In the genomic region with DNA sequence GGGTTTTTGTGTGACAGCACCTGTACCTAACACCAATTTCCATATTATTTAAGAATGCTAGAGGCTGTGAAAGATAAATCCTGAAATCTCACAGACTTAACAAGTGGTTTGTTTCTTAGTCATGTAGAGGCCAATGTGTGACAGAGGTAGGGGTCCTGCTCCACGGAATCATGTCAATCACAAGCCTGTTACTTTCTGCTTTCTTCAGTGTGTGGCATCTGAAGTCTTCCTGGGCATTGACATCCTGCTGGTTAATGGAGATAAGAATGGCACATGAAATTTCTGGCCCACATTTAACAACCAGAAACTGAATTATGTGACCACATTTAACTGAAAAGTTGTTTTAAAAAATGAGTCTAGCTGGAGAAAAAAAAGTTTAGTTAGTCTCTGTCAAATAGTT, we compare ENCODE assay signal across 33 cellular contexts.
"Had no signal": no experiment of that assay in that cellular context is flagged by ENCODE, and none has a peak within 500 bp of the region (broad histone marks: within the 10 kb centered on the region; RNA-seq: fewer than 3 reads in every experiment).

No MANE protein-coding gene starts in this region.

- H3K4me3 ChIP-seq: ascending aorta, cardiac muscle cell, SJSA1 had no signal

- H3K27ac Mint-ChIP-seq: activated CD4-positive, alpha-beta T cell treated with anti-CD3 and anti-CD28 coated beads, Interleukin-2, amount 10 ng/mL, durations not matched to agents 24 days and 14 days; activated CD8-positive, alpha-beta T cell treated with anti-CD3 and anti-CD28 coated beads for 36 hours; activated naive CD4-positive, alpha-beta T cell treated with anti-CD3 and anti-CD28 coated beads, Interleukin-2, amount 50 U/mL, for 24 hours; activated naive CD8-positive, alpha-beta T cell treated with anti-CD3 and anti-CD28 coated beads, Interleukin-2, amount 10 ng/mL, durations not matched to agents 7 days and 5 days; activated T-cell treated with anti-CD3 and anti-CD28 coated beads, Interleukin-2, amount 50 U/mL, for 72 hours; activated T-helper 2 cell treated with anti-CD3 and anti-CD28 coated beads, Interferon-gamma antibody, Interleukin-2, Interleukin-4, amounts not matched to agents 10 μg/mL and 5 μg/mL and 100 μg/mL, durations not matched to agents 14 hours and 24 hours and 36 hours; T-helper 1 cell treated with Interleukin-12 subunit alpha and Interleukin-12 subunit beta and Interleukin-4 antibody, amounts not matched to agents 30 μg/mL and 1 μg/mL, for 36 hours; T-helper 2 cell treated with Interferon-gamma antibody and Interleukin-4, amounts not matched to agents 5 μg/mL and 100 μg/mL, for 36 hours had no signal

- H3K27me3 ChIP-seq: ascending aorta, cardiac muscle cell, SJSA1 had no signal

- H3K4me2 ChIP-seq: SK-N-SH had no signal

- H3K36me3 ChIP-seq: ascending aorta, cardiac muscle cell, SJSA1 had no signal

- H3K9me3 ChIP-seq: ascending aorta, SJSA1, SK-N-SH had no signal

- H3K9ac ChIP-seq: SK-N-SH had no signal

- H3K27ac ChIP-seq: ascending aorta, cardiac muscle cell, SJSA1 had no signal

- ATAC-seq: activated CD8-positive, alpha-beta T cell treated with anti-CD3 and anti-CD28 coated beads for 36 hours; activated T-cell treated with anti-CD3 and anti-CD28 coated beads, Interleukin-2, amount 50 U/mL, for 72 hours; Panc1 had no signal

- H3K27me3 Mint-ChIP-seq: activated CD8-positive, alpha-beta T cell treated with anti-CD3 and anti-CD28 coated beads for 36 hours; activated naive CD4-positive, alpha-beta T cell treated with anti-CD3 and anti-CD28 coated beads, Interleukin-2, amount 50 U/mL, for 24 hours; activated naive CD8-positive, alpha-beta T cell treated with anti-CD3 and anti-CD28 coated beads, Interleukin-2, amount 10 ng/mL, durations not matched to agents 7 days and 5 days; central memory CD8-positive, alpha-beta T cell had no signal

- DNase-seq: activated CD4-positive, alpha-beta T cell treated with anti-CD3 and anti-CD28 coated beads, Interleukin-2, amount 10 ng/mL, durations not matched to agents 24 days and 14 days; activated CD4-positive, alpha-beta T cell treated with anti-CD3 and anti-CD28 coated beads, Interleukin-2, amount 50 U/mL, for 4 hours; activated CD8-positive, alpha-beta T cell treated with anti-CD3 and anti-CD28 coated beads for 36 hours; activated gamma-delta T cell; activated naive CD4-positive, alpha-beta T cell treated with Interleukin-2 at 50 U/mL for 16 hours; activated naive CD8-positive, alpha-beta T cell treated with anti-CD3 and anti-CD28 coated beads, Interleukin-2, amount 10 ng/mL, durations not matched to agents 7 days and 5 days; activated T-cell treated with anti-CD3 and anti-CD28 coated beads, Interleukin-2, amount 50 U/mL, for 1 hour; activated T-cell treated with anti-CD3 and anti-CD28 coated beads, Interleukin-2, amount 50 U/mL, for 72 hours; amygdala; Kasumi-1; NCI-H1048; NCI-H1105 treated with DMSO at 0.1 percent for 48 hours; NCI-H1436; NCI-H1694; NCI-H1930; NCI-H2081 treated with DMSO at 0.1 percent for 48 hours; NCI-H226; NCI-H446 treated with DMSO at 0.1 percent for 48 hours; NCI-H524; NCI-H69; NCI-H82; RPMI8226; SHP77 treated with DMSO at 0.1 percent for 48 hours; SK-N-SH had no signal

- H3K4me3 Mint-ChIP-seq: activated CD4-positive, alpha-beta T cell treated with anti-CD3 and anti-CD28 coated beads, Interleukin-2, amount 10 ng/mL, durations not matched to agents 24 days and 14 days; activated CD8-positive, alpha-beta T cell treated with anti-CD3 and anti-CD28 coated beads for 36 hours; activated naive CD4-positive, alpha-beta T cell treated with anti-CD3 and anti-CD28 coated beads, Interleukin-2, amount 50 U/mL, for 24 hours; activated naive CD8-positive, alpha-beta T cell treated with anti-CD3 and anti-CD28 coated beads, Interleukin-2, amount 10 ng/mL, durations not matched to agents 7 days and 5 days; activated T-cell treated with anti-CD3 and anti-CD28 coated beads, Interleukin-2, amount 50 U/mL, for 72 hours; central memory CD8-positive, alpha-beta T cell; T-helper 1 cell treated with Interleukin-12 subunit alpha and Interleukin-12 subunit beta and Interleukin-4 antibody, amounts not matched to agents 30 μg/mL and 1 μg/mL, for 36 hours; T-helper 2 cell treated with Interferon-gamma antibody and Interleukin-4, amounts not matched to agents 5 μg/mL and 100 μg/mL, for 36 hours had no signal

- H3K4me1 Mint-ChIP-seq: activated naive CD4-positive, alpha-beta T cell treated with anti-CD3 and anti-CD28 coated beads, Interleukin-2, amount 50 U/mL, for 24 hours; activated naive CD8-positive, alpha-beta T cell treated with anti-CD3 and anti-CD28 coated beads, Interleukin-2, amount 10 ng/mL, durations not matched to agents 7 days and 5 days; central memory CD8-positive, alpha-beta T cell had no signal

- H3K4me1 ChIP-seq: ascending aorta, SJSA1 had no signal

- H3K9me3 Mint-ChIP-seq: activated CD8-positive, alpha-beta T cell treated with anti-CD3 and anti-CD28 coated beads for 36 hours; activated naive CD4-positive, alpha-beta T cell treated with anti-CD3 and anti-CD28 coated beads, Interleukin-2, amount 50 U/mL, for 24 hours; activated T-cell treated with anti-CD3 and anti-CD28 coated beads, Interleukin-2, amount 50 U/mL, for 72 hours; activated T-helper 2 cell treated with anti-CD3 and anti-CD28 coated beads, Interferon-gamma antibody, Interleukin-2, Interleukin-4, amounts not matched to agents 10 μg/mL and 5 μg/mL and 100 μg/mL, durations not matched to agents 14 hours and 24 hours and 36 hours; T-helper 1 cell treated with Interleukin-12 subunit alpha and Interleukin-12 subunit beta and Interleukin-4 antibody, amounts not matched to agents 30 μg/mL and 1 μg/mL, for 36 hours; T-helper 2 cell treated with Interferon-gamma antibody and Interleukin-4, amounts not matched to agents 5 μg/mL and 100 μg/mL, for 36 hours had no signal

- H3K9me2 ChIP-seq: SK-N-SH had no signal

- H3K36me3 Mint-ChIP-seq: activated naive CD4-positive, alpha-beta T cell treated with anti-CD3 and anti-CD28 coated beads, Interleukin-2, amount 50 U/mL, for 24 hours; activated naive CD8-positive, alpha-beta T cell treated with anti-CD3 and anti-CD28 coated beads, Interleukin-2, amount 10 ng/mL, durations not matched to agents 7 days and 5 days had no signal
